ENCODE assay signal across 1 cellular context in the genomic region with DNA sequence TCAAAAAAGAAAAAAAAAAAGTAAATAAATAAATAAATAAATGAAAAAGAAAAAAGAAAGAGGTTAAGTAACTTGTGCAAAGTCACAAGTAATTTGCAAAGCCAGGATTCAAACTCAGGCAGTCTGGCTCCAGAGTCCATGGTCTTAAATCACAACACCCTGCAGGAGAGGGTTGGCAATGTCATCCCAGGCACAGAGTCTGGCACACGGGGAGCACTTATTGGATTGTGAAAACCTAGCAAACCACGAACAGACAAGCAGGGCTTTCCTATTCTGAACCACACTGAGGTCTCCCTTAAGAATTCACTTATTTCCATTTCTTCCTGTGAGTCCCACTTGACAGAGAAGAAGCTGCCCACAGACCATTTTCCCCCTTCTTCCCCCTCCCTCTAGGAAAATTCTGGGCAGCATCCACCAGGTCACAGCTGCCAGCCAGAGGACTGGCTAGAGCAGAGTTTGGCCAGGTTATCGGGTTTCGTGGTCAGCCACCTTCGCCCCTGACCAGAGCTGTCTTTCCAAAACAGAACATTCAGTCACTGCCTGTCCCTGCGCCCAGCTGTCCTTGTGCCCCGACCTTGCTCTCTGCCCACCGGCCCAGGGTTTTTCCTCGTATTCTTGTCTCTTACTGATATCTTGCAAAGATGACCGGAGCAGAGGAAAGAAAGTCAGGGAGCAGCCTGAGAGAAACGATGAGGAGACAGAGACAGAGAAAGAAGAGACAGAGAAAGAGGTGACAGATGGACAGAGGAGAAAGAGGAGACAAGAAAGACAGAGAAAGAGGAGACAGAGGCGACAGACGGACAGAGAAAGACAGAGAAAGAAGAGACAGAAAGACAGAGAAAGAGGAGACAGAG.
A peak's percentile ranks its signal among the peaks of the same experiment; 100 is the strongest.
TF ChIP-seq lines count a peak whose summit lies in the region.

No MANE protein-coding gene starts in this region.

TF ChIP-seq in HepG2, 621 proteins besides CTCF, POLR2A, EP300 and RAD21 (continued from another document):
- TF ChIP-seq, protein P1, sequence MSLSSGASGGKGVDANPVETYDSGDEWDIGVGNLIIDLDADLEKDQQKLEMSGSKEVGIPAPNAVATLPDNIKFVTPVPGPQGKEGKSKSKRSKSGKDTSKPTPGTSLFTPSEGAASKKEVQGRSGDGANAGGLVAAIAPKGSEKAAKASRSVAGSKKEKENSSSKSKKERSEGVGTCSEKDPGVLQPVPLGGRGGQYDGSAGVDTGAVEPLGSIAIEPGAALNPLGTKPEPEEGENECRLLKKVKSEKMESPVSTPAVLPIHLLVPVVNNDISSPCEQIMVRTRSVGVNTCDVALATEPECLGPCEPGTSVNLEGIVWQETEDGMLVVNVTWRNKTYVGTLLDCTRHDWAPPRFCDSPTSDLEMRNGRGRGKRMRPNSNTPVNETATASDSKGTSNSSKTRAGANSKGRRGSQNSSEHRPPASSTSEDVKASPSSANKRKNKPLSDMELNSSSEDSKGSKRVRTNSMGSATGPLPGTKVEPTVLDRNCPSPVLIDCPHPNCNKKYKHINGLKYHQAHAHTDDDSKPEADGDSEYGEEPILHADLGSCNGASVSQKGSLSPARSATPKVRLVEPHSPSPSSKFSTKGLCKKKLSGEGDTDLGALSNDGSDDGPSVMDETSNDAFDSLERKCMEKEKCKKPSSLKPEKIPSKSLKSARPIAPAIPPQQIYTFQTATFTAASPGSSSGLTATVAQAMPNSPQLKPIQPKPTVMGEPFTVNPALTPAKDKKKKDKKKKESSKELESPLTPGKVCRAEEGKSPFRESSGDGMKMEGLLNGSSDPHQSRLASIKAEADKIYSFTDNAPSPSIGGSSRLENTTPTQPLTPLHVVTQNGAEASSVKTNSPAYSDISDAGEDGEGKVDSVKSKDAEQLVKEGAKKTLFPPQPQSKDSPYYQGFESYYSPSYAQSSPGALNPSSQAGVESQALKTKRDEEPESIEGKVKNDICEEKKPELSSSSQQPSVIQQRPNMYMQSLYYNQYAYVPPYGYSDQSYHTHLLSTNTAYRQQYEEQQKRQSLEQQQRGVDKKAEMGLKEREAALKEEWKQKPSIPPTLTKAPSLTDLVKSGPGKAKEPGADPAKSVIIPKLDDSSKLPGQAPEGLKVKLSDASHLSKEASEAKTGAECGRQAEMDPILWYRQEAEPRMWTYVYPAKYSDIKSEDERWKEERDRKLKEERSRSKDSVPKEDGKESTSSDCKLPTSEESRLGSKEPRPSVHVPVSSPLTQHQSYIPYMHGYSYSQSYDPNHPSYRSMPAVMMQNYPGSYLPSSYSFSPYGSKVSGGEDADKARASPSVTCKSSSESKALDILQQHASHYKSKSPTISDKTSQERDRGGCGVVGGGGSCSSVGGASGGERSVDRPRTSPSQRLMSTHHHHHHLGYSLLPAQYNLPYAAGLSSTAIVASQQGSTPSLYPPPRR (CRISPR knock-in tag; IDR thresholded peaks at IDR 0.05; ENCODE audit: borderline replicate concordance), result peak; percentile 52; the same call in 1 of the 2 replicates
- TF ChIP-seq, protein P2, sequence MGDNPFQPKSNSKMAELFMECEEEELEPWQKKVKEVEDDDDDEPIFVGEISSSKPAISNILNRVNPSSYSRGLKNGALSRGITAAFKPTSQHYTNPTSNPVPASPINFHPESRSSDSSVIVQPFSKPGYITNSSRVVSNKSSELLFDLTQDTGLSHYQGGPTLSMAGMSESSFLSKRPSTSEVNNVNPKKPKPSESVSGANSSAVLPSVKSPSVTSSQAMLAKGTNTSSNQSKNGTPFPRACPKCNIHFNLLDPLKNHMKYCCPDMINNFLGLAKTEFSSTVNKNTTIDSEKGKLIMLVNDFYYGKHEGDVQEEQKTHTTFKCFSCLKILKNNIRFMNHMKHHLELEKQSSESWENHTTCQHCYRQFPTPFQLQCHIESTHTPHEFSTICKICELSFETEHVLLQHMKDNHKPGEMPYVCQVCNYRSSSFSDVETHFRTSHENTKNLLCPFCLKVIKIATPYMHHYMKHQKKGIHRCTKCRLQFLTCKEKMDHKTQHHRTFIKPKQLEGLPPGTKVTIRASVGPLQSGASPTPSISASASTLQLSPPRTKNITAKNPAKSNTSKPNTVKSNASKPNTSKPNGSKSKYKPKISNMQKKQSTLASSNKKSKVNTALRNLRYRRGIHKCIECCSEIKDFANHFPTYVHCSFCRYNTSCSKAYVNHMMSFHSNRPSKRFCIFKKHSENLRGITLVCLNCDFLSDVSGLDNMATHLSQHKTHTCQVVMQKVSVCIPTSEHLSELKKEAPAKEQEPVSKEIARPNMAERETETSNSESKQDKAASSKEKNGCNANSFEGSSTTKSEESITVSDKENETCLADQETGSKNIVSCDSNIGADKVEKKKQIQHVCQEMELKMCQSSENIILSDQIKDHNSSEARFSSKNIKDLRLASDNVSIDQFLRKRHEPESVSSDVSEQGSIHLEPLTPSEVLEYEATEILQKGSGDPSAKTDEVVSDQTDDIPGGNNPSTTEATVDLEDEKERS (CRISPR knock-in tag; IDR thresholded peaks at IDR 0.05), result peak; percentile 33; the same call in 1 of the 2 replicates
- no peak for TF ChIP-seq ZNF256 (CRISPR knock-in tag; conservative IDR thresholded peaks at IDR 0.05)
- TF ChIP-seq, protein P3, sequence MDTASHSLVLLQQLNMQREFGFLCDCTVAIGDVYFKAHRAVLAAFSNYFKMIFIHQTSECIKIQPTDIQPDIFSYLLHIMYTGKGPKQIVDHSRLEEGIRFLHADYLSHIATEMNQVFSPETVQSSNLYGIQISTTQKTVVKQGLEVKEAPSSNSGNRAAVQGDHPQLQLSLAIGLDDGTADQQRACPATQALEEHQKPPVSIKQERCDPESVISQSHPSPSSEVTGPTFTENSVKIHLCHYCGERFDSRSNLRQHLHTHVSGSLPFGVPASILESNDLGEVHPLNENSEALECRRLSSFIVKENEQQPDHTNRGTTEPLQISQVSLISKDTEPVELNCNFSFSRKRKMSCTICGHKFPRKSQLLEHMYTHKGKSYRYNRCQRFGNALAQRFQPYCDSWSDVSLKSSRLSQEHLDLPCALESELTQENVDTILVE (CRISPR knock-in tag; IDR thresholded peaks at IDR 0.05), result 0 out of 2 replicates have a peak, but pooled peaks have one; percentile 11
- TF ChIP-seq ZNF766 (CRISPR knock-in tag; IDR thresholded peaks at IDR 0.05; ENCODE audit: borderline replicate concordance), result no peak
- peak; percentile 23; the same call in 1 of the 2 replicates for TF ChIP-seq ZNF124 (CRISPR knock-in tag; IDR thresholded peaks at IDR 0.05)
- TF ChIP-seq, protein P4, sequence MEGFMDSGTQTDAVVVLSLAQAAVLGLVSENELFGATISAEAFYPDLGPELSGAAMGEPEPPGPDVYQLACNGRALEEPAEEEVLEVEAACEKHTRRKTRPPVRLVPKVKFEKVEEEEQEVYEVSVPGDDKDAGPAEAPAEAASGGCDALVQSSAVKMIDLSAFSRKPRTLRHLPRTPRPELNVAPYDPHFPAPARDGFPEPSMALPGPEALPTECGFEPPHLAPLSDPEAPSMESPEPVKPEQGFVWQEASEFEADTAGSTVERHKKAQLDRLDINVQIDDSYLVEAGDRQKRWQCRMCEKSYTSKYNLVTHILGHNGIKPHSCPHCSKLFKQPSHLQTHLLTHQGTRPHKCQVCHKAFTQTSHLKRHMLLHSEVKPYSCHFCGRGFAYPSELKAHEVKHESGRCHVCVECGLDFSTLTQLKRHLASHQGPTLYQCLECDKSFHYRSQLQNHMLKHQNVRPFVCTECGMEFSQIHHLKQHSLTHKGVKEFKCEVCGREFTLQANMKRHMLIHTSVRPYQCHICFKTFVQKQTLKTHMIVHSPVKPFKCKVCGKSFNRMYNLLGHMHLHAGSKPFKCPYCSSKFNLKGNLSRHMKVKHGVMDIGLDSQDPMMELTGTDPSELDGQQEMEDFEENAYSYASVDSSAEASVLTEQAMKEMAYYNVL (CRISPR knock-in tag; IDR thresholded peaks at IDR 0.05; ENCODE audit: borderline replicate concordance), result peak; percentile 81; the same call in 1 of the 2 replicates
- TF ChIP-seq SOX6 (IDR thresholded peaks at IDR 0.05), result no peak
- TF ChIP-seq SOX6 (CRISPR knock-in tag; IDR thresholded peaks at IDR 0.05), result 0 out of 2 replicates have a peak, but pooled peaks have one; percentile 33
- 0 out of 2 replicates have a peak, but pooled peaks have one; percentile 11 for TF ChIP-seq ZSCAN29 (CRISPR knock-in tag; conservative IDR thresholded peaks at IDR 0.05)
- no peak for TF ChIP-seq MED1 (CRISPR knock-in tag; IDR thresholded peaks at IDR 0.05)
- 0 out of 2 replicates have a peak, but pooled peaks have one; percentile 40 for TF ChIP-seq ZNF317 (CRISPR knock-in tag; IDR thresholded peaks at IDR 0.05)
- TF ChIP-seq, protein P5, sequence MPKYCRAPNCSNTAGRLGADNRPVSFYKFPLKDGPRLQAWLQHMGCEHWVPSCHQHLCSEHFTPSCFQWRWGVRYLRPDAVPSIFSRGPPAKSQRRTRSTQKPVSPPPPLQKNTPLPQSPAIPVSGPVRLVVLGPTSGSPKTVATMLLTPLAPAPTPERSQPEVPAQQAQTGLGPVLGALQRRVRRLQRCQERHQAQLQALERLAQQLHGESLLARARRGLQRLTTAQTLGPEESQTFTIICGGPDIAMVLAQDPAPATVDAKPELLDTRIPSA (CRISPR knock-in tag; IDR thresholded peaks at IDR 0.05; ENCODE audit: borderline replicate concordance), result no peak
- 0 out of 2 replicates have a peak, but pooled peaks have one; percentile 6 for TF ChIP-seq ETV5 (CRISPR knock-in tag; IDR thresholded peaks at IDR 0.05; ENCODE audit: borderline replicate concordance)
- peak; percentile 29 for TF ChIP-seq PRPF4 (IDR thresholded peaks at IDR 0.05; ENCODE audit: low read depth, low read length, poor library complexity, severe bottlenecking)
- no peak for TF ChIP-seq ZSCAN20 (CRISPR knock-in tag; IDR thresholded peaks at IDR 0.05; ENCODE audit: borderline replicate concordance)
- no peak for TF ChIP-seq PTBP1 (IDR thresholded peaks at IDR 0.05; ENCODE audit: low read depth, low read length, poor library complexity, severe bottlenecking)
- 0 out of 2 replicates have a peak, but pooled peaks have one; percentile 64 for TF ChIP-seq SNAI1 (CRISPR knock-in tag; IDR thresholded peaks at IDR 0.05; ENCODE audit: borderline replicate concordance)
- no peak for TF ChIP-seq NCOA1 (CRISPR knock-in tag; IDR thresholded peaks at IDR 0.05)
- TF ChIP-seq, protein P6, sequence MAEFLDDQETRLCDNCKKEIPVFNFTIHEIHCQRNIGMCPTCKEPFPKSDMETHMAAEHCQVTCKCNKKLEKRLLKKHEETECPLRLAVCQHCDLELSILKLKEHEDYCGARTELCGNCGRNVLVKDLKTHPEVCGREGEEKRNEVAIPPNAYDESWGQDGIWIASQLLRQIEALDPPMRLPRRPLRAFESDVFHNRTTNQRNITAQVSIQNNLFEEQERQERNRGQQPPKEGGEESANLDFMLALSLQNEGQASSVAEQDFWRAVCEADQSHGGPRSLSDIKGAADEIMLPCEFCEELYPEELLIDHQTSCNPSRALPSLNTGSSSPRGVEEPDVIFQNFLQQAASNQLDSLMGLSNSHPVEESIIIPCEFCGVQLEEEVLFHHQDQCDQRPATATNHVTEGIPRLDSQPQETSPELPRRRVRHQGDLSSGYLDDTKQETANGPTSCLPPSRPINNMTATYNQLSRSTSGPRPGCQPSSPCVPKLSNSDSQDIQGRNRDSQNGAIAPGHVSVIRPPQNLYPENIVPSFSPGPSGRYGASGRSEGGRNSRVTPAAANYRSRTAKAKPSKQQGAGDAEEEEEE (CRISPR knock-in tag; IDR thresholded peaks at IDR 0.05; ENCODE audit: borderline replicate concordance), result 0 out of 2 replicates have a peak, but pooled peaks have one; percentile 2
- TF ChIP-seq ZNF891 (CRISPR knock-in tag; IDR thresholded peaks at IDR 0.05), result peak; percentile 40; the same call in 1 of the 2 replicates
- no peak for TF ChIP-seq ZNF260 (CRISPR knock-in tag; IDR thresholded peaks at IDR 0.05; ENCODE audit: borderline replicate concordance, low read depth)
- TF ChIP-seq, protein P7, sequence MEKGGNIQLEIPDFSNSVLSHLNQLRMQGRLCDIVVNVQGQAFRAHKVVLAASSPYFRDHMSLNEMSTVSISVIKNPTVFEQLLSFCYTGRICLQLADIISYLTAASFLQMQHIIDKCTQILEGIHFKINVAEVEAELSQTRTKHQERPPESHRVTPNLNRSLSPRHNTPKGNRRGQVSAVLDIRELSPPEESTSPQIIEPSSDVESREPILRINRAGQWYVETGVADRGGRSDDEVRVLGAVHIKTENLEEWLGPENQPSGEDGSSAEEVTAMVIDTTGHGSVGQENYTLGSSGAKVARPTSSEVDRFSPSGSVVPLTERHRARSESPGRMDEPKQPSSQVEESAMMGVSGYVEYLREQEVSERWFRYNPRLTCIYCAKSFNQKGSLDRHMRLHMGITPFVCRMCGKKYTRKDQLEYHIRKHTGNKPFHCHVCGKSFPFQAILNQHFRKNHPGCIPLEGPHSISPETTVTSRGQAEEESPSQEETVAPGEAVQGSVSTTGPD (CRISPR knock-in tag; IDR thresholded peaks at IDR 0.05), result 0 out of 2 replicates have a peak, but pooled peaks have one; percentile 40
- TF ChIP-seq ZNF263 (CRISPR knock-in tag; IDR thresholded peaks at IDR 0.05), result peak; percentile 65; the same call in 1 of the 2 replicates
- TF ChIP-seq NBN (conservative IDR thresholded peaks at IDR 0.05), result no peak
- 0 out of 2 replicates have a peak, but pooled peaks have one; percentile 71 for TF ChIP-seq NONO (IDR thresholded peaks at IDR 0.05)
- no peak for TF ChIP-seq NONO (CRISPR knock-in tag; conservative IDR thresholded peaks at IDR 0.05)
- TF ChIP-seq, protein P8, sequence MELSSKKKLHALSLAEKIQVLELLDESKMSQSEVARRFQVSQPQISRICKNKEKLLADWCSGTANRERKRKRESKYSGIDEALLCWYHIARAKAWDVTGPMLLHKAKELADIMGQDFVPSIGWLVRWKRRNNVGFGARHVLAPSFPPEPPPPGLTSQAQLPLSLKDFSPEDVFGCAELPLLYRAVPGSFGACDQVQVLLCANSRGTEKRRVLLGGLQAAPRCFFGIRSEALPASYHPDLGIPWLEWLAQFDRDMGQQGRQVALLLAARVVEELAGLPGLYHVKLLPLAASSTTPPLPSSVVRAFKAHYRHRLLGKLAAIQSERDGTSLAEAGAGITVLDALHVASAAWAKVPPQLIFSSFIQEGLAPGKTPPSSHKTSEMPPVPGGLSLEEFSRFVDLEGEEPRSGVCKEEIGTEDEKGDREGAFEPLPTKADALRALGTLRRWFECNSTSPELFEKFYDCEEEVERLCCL (CRISPR knock-in tag; IDR thresholded peaks at IDR 0.05; ENCODE audit: borderline replicate concordance), result no peak
- TF ChIP-seq, protein P9, sequence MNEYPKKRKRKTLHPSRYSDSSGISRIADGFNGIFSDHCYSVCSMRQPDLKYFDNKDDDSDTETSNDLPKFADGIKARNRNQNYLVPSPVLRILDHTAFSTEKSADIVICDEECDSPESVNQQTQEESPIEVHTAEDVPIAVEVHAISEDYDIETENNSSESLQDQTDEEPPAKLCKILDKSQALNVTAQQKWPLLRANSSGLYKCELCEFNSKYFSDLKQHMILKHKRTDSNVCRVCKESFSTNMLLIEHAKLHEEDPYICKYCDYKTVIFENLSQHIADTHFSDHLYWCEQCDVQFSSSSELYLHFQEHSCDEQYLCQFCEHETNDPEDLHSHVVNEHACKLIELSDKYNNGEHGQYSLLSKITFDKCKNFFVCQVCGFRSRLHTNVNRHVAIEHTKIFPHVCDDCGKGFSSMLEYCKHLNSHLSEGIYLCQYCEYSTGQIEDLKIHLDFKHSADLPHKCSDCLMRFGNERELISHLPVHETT (CRISPR knock-in tag; conservative IDR thresholded peaks at IDR 0.05), result no peak
- TF ChIP-seq ZNF292 (CRISPR knock-in tag; IDR thresholded peaks at IDR 0.05; ENCODE audit: borderline replicate concordance, low read depth), result peak; percentile 23; the same call in 1 of the 2 replicates
- peak; percentile 44; the same call in 1 of the 2 replicates for TF ChIP-seq NRL (CRISPR knock-in tag; IDR thresholded peaks at IDR 0.05; ENCODE audit: borderline replicate concordance)
- no peak for TF ChIP-seq ZNF296 (CRISPR knock-in tag; conservative IDR thresholded peaks at IDR 0.05)
